ENCODE assay signal across 1 cellular context in genomic region chr5:78221964-78222451, GRCh38.
TF ChIP-seq lines count a peak whose summit lies in the region.

No MANE protein-coding gene starts in this region.

TF ChIP-seq in GM12878, 131 proteins besides CTCF, POLR2A, EP300 and RAD21 (continued from another document):
- TF ChIP-seq, protein P1, sequence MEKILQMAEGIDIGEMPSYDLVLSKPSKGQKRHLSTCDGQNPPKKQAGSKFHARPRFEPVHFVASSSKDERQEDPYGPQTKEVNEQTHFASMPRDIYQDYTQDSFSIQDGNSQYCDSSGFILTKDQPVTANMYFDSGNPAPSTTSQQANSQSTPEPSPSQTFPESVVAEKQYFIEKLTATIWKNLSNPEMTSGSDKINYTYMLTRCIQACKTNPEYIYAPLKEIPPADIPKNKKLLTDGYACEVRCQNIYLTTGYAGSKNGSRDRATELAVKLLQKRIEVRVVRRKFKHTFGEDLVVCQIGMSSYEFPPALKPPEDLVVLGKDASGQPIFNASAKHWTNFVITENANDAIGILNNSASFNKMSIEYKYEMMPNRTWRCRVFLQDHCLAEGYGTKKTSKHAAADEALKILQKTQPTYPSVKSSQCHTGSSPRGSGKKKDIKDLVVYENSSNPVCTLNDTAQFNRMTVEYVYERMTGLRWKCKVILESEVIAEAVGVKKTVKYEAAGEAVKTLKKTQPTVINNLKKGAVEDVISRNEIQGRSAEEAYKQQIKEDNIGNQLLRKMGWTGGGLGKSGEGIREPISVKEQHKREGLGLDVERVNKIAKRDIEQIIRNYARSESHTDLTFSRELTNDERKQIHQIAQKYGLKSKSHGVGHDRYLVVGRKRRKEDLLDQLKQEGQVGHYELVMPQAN (conservative IDR thresholded peaks at IDR 0.05) = no peak
- TF ChIP-seq GATAD2B (conservative IDR thresholded peaks at IDR 0.05; ENCODE audit: low read depth) (no peak), EED (IDR thresholded peaks at IDR 0.05; ENCODE audit: low read depth) (peak; percentile 66), TCF12 (IDR thresholded peaks at IDR 0.05; ENCODE audit: low read depth, low read length) (0 out of 2 replicates have a peak, but pooled peaks have one; percentile 39), MEF2B (IDR thresholded peaks at IDR 0.05; ENCODE audit: partially characterized antibody, poor library complexity, severe bottlenecking) (peak; percentile 92), BACH1 (IDR thresholded peaks at IDR 0.05; ENCODE audit: borderline replicate concordance) (peak; percentile 91; the same call in 1 of the 2 replicates), PRDM15 (CRISPR knock-in tag; IDR thresholded peaks at IDR 0.05) (no peak), HSF1 (IDR thresholded peaks at IDR 0.05; ENCODE audit: low read depth, low read length) (no peak), E4F1 (IDR thresholded peaks at IDR 0.05; ENCODE audit: borderline replicate concordance, partially characterized antibody) (no peak), TAF1 (IDR thresholded peaks at IDR 0.05; ENCODE audit: borderline replicate concordance, low read depth, low read length) (0 out of 2 replicates have a peak, but pooled peaks have one; percentile 30), EGR1 (IDR thresholded peaks at IDR 0.05; ENCODE audit: borderline replicate concordance in 1 of 2, low read depth in 2 of 2, low read length in 2 of 2) (no peak), ZNF207 (IDR thresholded peaks at IDR 0.05; ENCODE audit: borderline replicate concordance) (no peak), HCFC1 (IDR thresholded peaks at IDR 0.05; ENCODE audit: low read length) (no peak), PAX5 (IDR thresholded peaks at IDR 0.05; ENCODE audit: borderline replicate concordance, low read depth, low read length) (peak; percentile 64; the same call in 1 of the 2 replicates), RELA (IDR thresholded peaks at IDR 0.05; ENCODE audit: borderline replicate concordance, partially characterized antibody) (no peak), FOS (IDR thresholded peaks at IDR 0.05; ENCODE audit: borderline replicate concordance, extremely low read depth, insufficient read length) (no peak), SMC3 (IDR thresholded peaks at IDR 0.05; ENCODE audit: borderline replicate concordance, low read length) (peak; percentile 38; the same call in 1 of the 2 replicates), HDGF (IDR thresholded peaks at IDR 0.05) (peak; percentile 59; the same call in 1 of the 2 replicates), SREBF1 (IDR thresholded peaks at IDR 0.05; ENCODE audit: low read length) (no peak), E2F8 (IDR thresholded peaks at IDR 0.05; ENCODE audit: low read depth, partially characterized antibody) (no peak), BHLHE40 (IDR thresholded peaks at IDR 0.05; ENCODE audit: borderline replicate concordance in 1 of 2, low read depth in 2 of 2, low read length in 1 of 2) (0 out of 4 replicates have a peak, but pooled peaks of 1 of the 2 experiments have one; percentile 42), NR2F1 (conservative IDR thresholded peaks at IDR 0.05) (no peak), SMAD5 (IDR thresholded peaks at IDR 0.05; ENCODE audit: low read depth) (no peak), CBX3 (IDR thresholded peaks at IDR 0.05; ENCODE audit: borderline replicate concordance, low read depth) (no peak), CHD4 (IDR thresholded peaks at IDR 0.05) (no peak), KLF5 (IDR thresholded peaks at IDR 0.05; ENCODE audit: partially characterized antibody) (no peak), KDM1A (IDR thresholded peaks at IDR 0.05; ENCODE audit: borderline replicate concordance) (no peak), KAT2A (conservative IDR thresholded peaks at IDR 0.05; ENCODE audit: control insufficient read depth, low read depth, low read length) (no peak), POLR2AphosphoS5 (IDR thresholded peaks at IDR 0.05; ENCODE audit: low read length) (no peak), SKIL (IDR thresholded peaks at IDR 0.05; ENCODE audit: low read depth, poor library complexity, severe bottlenecking) (no peak)
- TF ChIP-seq, protein P2, sequence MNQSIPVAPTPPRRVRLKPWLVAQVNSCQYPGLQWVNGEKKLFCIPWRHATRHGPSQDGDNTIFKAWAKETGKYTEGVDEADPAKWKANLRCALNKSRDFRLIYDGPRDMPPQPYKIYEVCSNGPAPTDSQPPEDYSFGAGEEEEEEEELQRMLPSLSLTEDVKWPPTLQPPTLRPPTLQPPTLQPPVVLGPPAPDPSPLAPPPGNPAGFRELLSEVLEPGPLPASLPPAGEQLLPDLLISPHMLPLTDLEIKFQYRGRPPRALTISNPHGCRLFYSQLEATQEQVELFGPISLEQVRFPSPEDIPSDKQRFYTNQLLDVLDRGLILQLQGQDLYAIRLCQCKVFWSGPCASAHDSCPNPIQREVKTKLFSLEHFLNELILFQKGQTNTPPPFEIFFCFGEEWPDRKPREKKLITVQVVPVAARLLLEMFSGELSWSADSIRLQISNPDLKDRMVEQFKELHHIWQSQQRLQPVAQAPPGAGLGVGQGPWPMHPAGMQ (IDR thresholded peaks at IDR 0.05; ENCODE audit: borderline replicate concordance) = no peak
- TF ChIP-seq, protein P3, sequence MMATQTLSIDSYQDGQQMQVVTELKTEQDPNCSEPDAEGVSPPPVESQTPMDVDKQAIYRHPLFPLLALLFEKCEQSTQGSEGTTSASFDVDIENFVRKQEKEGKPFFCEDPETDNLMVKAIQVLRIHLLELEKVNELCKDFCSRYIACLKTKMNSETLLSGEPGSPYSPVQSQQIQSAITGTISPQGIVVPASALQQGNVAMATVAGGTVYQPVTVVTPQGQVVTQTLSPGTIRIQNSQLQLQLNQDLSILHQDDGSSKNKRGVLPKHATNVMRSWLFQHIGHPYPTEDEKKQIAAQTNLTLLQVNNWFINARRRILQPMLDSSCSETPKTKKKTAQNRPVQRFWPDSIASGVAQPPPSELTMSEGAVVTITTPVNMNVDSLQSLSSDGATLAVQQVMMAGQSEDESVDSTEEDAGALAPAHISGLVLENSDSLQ (IDR thresholded peaks at IDR 0.05) = peak; percentile 88
- TF ChIP-seq, protein P4, sequence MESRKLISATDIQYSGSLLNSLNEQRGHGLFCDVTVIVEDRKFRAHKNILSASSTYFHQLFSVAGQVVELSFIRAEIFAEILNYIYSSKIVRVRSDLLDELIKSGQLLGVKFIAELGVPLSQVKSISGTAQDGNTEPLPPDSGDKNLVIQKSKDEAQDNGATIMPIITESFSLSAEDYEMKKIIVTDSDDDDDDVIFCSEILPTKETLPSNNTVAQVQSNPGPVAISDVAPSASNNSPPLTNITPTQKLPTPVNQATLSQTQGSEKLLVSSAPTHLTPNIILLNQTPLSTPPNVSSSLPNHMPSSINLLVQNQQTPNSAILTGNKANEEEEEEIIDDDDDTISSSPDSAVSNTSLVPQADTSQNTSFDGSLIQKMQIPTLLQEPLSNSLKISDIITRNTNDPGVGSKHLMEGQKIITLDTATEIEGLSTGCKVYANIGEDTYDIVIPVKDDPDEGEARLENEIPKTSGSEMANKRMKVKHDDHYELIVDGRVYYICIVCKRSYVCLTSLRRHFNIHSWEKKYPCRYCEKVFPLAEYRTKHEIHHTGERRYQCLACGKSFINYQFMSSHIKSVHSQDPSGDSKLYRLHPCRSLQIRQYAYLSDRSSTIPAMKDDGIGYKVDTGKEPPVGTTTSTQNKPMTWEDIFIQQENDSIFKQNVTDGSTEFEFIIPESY (IDR thresholded peaks at IDR 0.05) = no peak
- TF ChIP-seq, protein P5, sequence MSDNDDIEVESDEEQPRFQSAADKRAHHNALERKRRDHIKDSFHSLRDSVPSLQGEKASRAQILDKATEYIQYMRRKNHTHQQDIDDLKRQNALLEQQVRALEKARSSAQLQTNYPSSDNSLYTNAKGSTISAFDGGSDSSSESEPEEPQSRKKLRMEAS (IDR thresholded peaks at IDR 0.05; ENCODE audit: low read depth, low read length) = no peak
